2 cellular contexts compared by ENCODE assay signal in genomic region chr3:124752051-124752450, GRCh38.
TF ChIP-seq lines count a peak whose summit lies in the region.

No MANE protein-coding gene starts in this region.

TF ChIP-seq in H1, 55 proteins besides CTCF, POLR2A, EP300 and RAD21:
- no peak for TF ChIP-seq GABPA (IDR thresholded peaks at IDR 0.05; ENCODE audit: borderline replicate concordance, insufficient read depth, low read length)
- no peak for TF ChIP-seq SP2 (IDR thresholded peaks at IDR 0.05; ENCODE audit: low read length)
- TF ChIP-seq POU5F1 (IDR thresholded peaks at IDR 0.05; ENCODE audit: low read depth, low read length), result no peak
- no peak for TF ChIP-seq MAX (IDR thresholded peaks at IDR 0.05)

TF ChIP-seq in SK-N-SH, 30 proteins besides CTCF, POLR2A, EP300 and RAD21:
- TF ChIP-seq RFX5 (IDR thresholded peaks at IDR 0.05; ENCODE audit: low read length) (no peak), USF1 (IDR thresholded peaks at IDR 0.05; ENCODE audit: borderline replicate concordance, low read depth) (no peak), FOSL2 (IDR thresholded peaks at IDR 0.05; ENCODE audit: borderline replicate concordance, low read depth) (no peak), ZBTB33 (IDR thresholded peaks at IDR 0.05; ENCODE audit: borderline replicate concordance, low read depth) (no peak), MXI1 (IDR thresholded peaks at IDR 0.05; ENCODE audit: low read depth, low read length) (no peak), USF2 (IDR thresholded peaks at IDR 0.05; ENCODE audit: borderline replicate concordance, low read depth, low read length) (no peak), GATA2 (CRISPR knock-in tag; IDR thresholded peaks at IDR 0.05) (no peak), JUND (IDR thresholded peaks at IDR 0.05) (no peak)
